In the genomic region with DNA sequence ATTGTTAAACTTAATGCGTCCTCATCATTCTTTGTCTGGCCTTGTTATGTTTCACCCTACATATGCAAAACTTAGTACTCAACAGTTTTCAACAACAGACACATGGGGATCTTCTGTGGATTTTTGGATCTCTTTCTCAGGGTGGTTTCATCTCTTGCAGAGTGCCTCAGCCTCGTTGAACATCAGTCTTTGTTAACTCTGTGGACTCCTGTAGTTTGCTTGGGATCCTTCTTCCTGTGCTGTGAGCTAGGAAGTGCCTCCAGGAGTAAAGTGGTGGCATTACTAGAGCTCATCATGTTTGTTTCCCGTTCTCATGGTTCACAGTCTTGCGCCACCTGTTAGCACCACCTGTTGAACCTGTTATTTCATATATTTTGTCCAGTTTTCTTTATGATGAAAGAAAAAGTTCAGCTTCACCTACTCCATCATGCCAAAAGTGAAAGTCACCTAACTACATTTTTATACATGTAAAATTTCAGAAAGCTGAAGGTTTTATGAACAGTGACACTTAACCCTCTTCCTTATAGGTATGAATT, we compare ENCODE assay signal across 23 cellular contexts. TPM values are rescaled to one million over a fixed set of nuclear protein-coding genes. Genes with fewer than 3 reads are reported as not detected.
DNase-seq lines count a peak whose midpoint lies in the region; ATAC-seq, FAIRE-seq and TF ChIP-seq lines count a peak whose summit lies in the region.
"Had no signal": no experiment of that assay in that cellular context is flagged by ENCODE, and none has a peak within 500 bp of the region (broad histone marks: within the 10 kb centered on the region; RNA-seq: fewer than 3 reads in every experiment).

No MANE protein-coding gene starts in this region.

- DNase-seq in SK-N-SH: no peak
- no peak for DNase-seq in H9
- no peak for DNase-seq in dorsolateral prefrontal cortex
- DNase-seq in mesothelial cell of epicardium (ENCODE audit: low spot score in 2 of 2, unreplicated experiment in 2 of 2): no peak
- no peak for DNase-seq in NCI-H1417 (lab: John Stamatoyannopoulos, UW)
- no peak for DNase-seq in RCC 7860 (ENCODE audit: low spot score)
- DNase-seq in NCI-H1436 (lab: John Stamatoyannopoulos, UW): no peak
- DNase-seq: C1 segment of cervical spinal cord; central memory CD4-positive, alpha-beta T cell; effector CD4-positive, alpha-beta T cell; GOT3; heart left ventricle; kidney; MM.1S; NCI-H1930; Right ventricle myocardium superior; small intestine; stimulated activated CD4-positive, alpha-beta T cell treated with anti-CD3 and anti-CD28 coated beads, Interleukin-4, amount 100 ng/mL, for 4 hours; WERI-Rb-1 had no signal

- H2AK5ac ChIP-seq in H9 (ENCODE audit: insufficient read length, low read length): no peak overlapping the region

- H3K9me3 Mint-ChIP-seq in H9 (peaks cover 4 to 9% of the 10 kb centered on the region in 2 experiments; a peak in 3 of 5 replicates), mesothelial cell of epicardium (peaks cover 13% of the 10 kb centered on the region)

- peak overlapping the region; percentile 0 to 68 (median 36); a peak in 6 of 7 replicates for H3K27ac Mint-ChIP-seq in H9
- peak overlapping the region; percentile 1 for H3K27ac Mint-ChIP-seq in mesothelial cell of epicardium
- H3K27ac Mint-ChIP-seq: activated T-helper 2 cell treated with anti-CD3 and anti-CD28 coated beads, Interferon-gamma antibody, Interleukin-2, Interleukin-4, amounts not matched to agents 10 μg/mL and 5 μg/mL and 100 μg/mL, durations not matched to agents 14 hours and 24 hours and 36 hours had no signal

- no peak overlapping the region for H3T11ph ChIP-seq in H9 (ENCODE audit: low read length)

- no peak overlapping the region for H3K9ac ChIP-seq in SK-N-SH
- H3K9ac ChIP-seq in H9 (ENCODE audit: extremely low read depth, insufficient read length, low read length): no peak overlapping the region

- no peak overlapping the region for H2BK20ac ChIP-seq in H9 (ENCODE audit: low read depth, low read length, poor library complexity, severe bottlenecking)

- CTCF ChIA-PET in SK-N-SH (lab: Yijun Ruan, JAX): interaction anchor here (0.6 to 1.5 kb wide), 2 partner anchors 34 to 239 kb away, joined by 3 to 7 read pairs; no protein-coding TSS in a partner anchor

- 0 out of 3 replicates have a peak, but pooled peaks have one; percentile 25 for ATAC-seq in SK-N-SH treated with all-trans-retinoic acid at 6 μM for 48 hours
- ATAC-seq: heart left ventricle had no signal

- TF ChIP-seq RAD21 in SK-N-SH (IDR thresholded peaks at IDR 0.05; ENCODE audit: low read length): no peak

- H3K4me2 ChIP-seq in SK-N-SH: no peak overlapping the region
- no peak overlapping the region for H3K4me2 ChIP-seq in H9 (ENCODE audit: insufficient read depth, insufficient read length, low read length)

- FAIRE-seq in RCC 7860 (lab: Jason Lieb, UNC): no peak
- FAIRE-seq: kidney, small intestine had no signal

- intact Hi-C loops in dorsolateral prefrontal cortex (cut with DNase I): no loop called here

- no peak overlapping the region for H2BK15ac ChIP-seq in H9 (ENCODE audit: low read depth, low read length)

- H4K8ac ChIP-seq in H9 (replicated peaks; ENCODE audit: insufficient read length, low read depth, low read length): no peak overlapping the region

- no peak overlapping the region for H4K5ac ChIP-seq in H9 (ENCODE audit: insufficient read length, low read depth, low read length)

- peaks cover 33% of the 10 kb centered on the region in 2 experiments for H3K4me1 Mint-ChIP-seq in H9
- peaks cover 7% of the 10 kb centered on the region for H3K4me1 Mint-ChIP-seq in mesothelial cell of epicardium

- H3K79me1 ChIP-seq in H9 (ENCODE audit: insufficient read depth, low read depth, low read length, poor library complexity, severe bottlenecking): no peaks in the 10 kb centered on the region

- TF ChIP-seq CTCF in SK-N-SH (IDR thresholded peaks at IDR 0.05) (no peak), H9 (conservative IDR thresholded peaks at IDR 0.05) (no peak), dorsolateral prefrontal cortex (IDR thresholded peaks at IDR 0.05 in 54 of 56, conservative IDR thresholded peaks at IDR 0.05 in 2 of 56; ENCODE audit: low read depth in 1 of 56, partially characterized antibody in 56 of 56) (no peak), mesothelial cell of epicardium (IDR thresholded peaks at IDR 0.05; ENCODE audit: unreplicated experiment) (no peak)

- no peak overlapping the region for H3K27ac ChIP-seq in SK-N-SH (ENCODE audit: low read depth in 2 of 2, low read length in 1 of 2)
- no peak overlapping the region for H3K27ac ChIP-seq in H9 (ENCODE audit: insufficient read length, low read depth, low read length)
- H3K27ac ChIP-seq in dorsolateral prefrontal cortex: peak overlapping the region in 45 of 59 donors; percentile 4 to 87 (median 54)
- H3K27ac ChIP-seq: heart left ventricle, prostate gland, WERI-Rb-1 had no signal

- WGBS in SK-N-SH (ENCODE audit: low lambda C conversion rate): 80% methylated on average over 4 of the region's 4 CpGs
- WGBS in H9 (ENCODE audit: extremely low coverage, insufficient read length, low lambda C conversion rate): no CpG with 5 or more reads among the region's 4 CpGs

- no peak overlapping the region for H3K56ac ChIP-seq in H9 (ENCODE audit: insufficient read length, low read depth, low read length)

- H3K14ac ChIP-seq in H9 (ENCODE audit: insufficient read depth, low read length): no peak overlapping the region

- no peaks in the 10 kb centered on the region for H3K9me2 ChIP-seq in SK-N-SH

- H3K27me3 ChIP-seq in SK-N-SH (ENCODE audit: insufficient read depth) (no peaks in the 10 kb centered on the region), H9 (ENCODE audit: insufficient read depth, low read length) (no peaks in the 10 kb centered on the region), dorsolateral prefrontal cortex (no peaks in the 10 kb centered on the region)
- H3K27me3 ChIP-seq: heart left ventricle had no signal

- no peak overlapping the region for H3K4me3 ChIP-seq in SK-N-SH (ENCODE audit: low read depth in 2 of 2, low read length in 1 of 2)
- peak overlapping the region in 4 of 59 donors; percentile 2 to 25 (median 10) for H3K4me3 ChIP-seq in dorsolateral prefrontal cortex
- H3K4me3 ChIP-seq: heart left ventricle, prostate gland had no signal

- H2BK120ac ChIP-seq in H9 (ENCODE audit: low read depth, low read length, poor library complexity, severe bottlenecking): no peak overlapping the region

- no peak overlapping the region for H3K4ac ChIP-seq in H9 (ENCODE audit: low read depth, low read length)

- no peak overlapping the region for H2BK5ac ChIP-seq in H9 (ENCODE audit: insufficient read length, low read length)

- H3K4me3 Mint-ChIP-seq in H9 (peak overlapping the region in 1 of 2 experiments; percentile 1; a peak in 2 of 5 replicates), mesothelial cell of epicardium (no peak overlapping the region)

- H2AFZ ChIP-seq in SK-N-SH (ENCODE audit: low read depth) (no peak overlapping the region), H9 (ENCODE audit: low read length) (no peak overlapping the region)

- H2BK12ac ChIP-seq in H9 (ENCODE audit: insufficient read length, low read depth, low read length): no peak overlapping the region

- H4K20me1 ChIP-seq in SK-N-SH (ENCODE audit: insufficient read depth) (peaks cover 50% of the 10 kb centered on the region), H9 (ENCODE audit: control insufficient read depth, insufficient read depth, insufficient read length) (no peaks in the 10 kb centered on the region)

- H3K36me3 Mint-ChIP-seq in H9 (ENCODE audit: insufficient read depth in 1 of 3, low read depth in 3 of 3): peaks cover 20 to 39% (median 36%) of the 10 kb centered on the region in 3 experiments
- H3K36me3 Mint-ChIP-seq in mesothelial cell of epicardium: peaks cover 21% of the 10 kb centered on the region

- H3K27me3 Mint-ChIP-seq in H9 (ENCODE audit: low read depth): no peaks in the 10 kb centered on the region
- H3K27me3 Mint-ChIP-seq in mesothelial cell of epicardium (ENCODE audit: low read depth): no peaks in the 10 kb centered on the region

- H3K36me3 ChIP-seq in SK-N-SH (replicated peaks in 1 of 2; ENCODE audit: control insufficient read depth in 1 of 2, insufficient read depth in 2 of 2, low read length in 1 of 2): peaks cover 7 to 43% of the 10 kb centered on the region in 2 experiments
- H3K36me3 ChIP-seq: prostate gland had no signal

- no peak overlapping the region for H3K23ac ChIP-seq in H9 (ENCODE audit: insufficient read length, low read depth, low read length)

- POLR2A ChIA-PET in SK-N-SH (lab: Yijun Ruan, JAX): no interaction called here

- H3K79me2 ChIP-seq in SK-N-SH (ENCODE audit: insufficient read depth) (peaks cover 100% of the 10 kb centered on the region), H9 (ENCODE audit: insufficient read depth, low read length) (peaks cover 33% of the 10 kb centered on the region)

- no peaks in the 10 kb centered on the region for H3K23me2 ChIP-seq in H9 (ENCODE audit: insufficient read length, low read depth, low read length, poor library complexity, severe bottlenecking)

- TF ChIP-seq EP300 in SK-N-SH (IDR thresholded peaks at IDR 0.05; ENCODE audit: borderline replicate concordance in 1 of 2, low read depth in 1 of 2, low read length in 1 of 2): no peak

- no peak overlapping the region for H3K18ac ChIP-seq in H9 (ENCODE audit: insufficient read length, low read depth, low read length)

- 0 out of 4 replicates have a peak, but pooled peaks cover 0 to 4% of the 10 kb centered on the region in 2 experiments for H3K4me1 ChIP-seq in SK-N-SH (ENCODE audit: control insufficient read depth in 1 of 2, insufficient read depth in 2 of 2, low read depth in 1 of 2, low read length in 1 of 2)
- H3K4me1 ChIP-seq in H9 (ENCODE audit: insufficient read depth, low read length): no peaks in the 10 kb centered on the region; the same call in 1 of the 2 replicates
- H3K4me1 ChIP-seq: prostate gland had no signal

- no peaks in the 10 kb centered on the region for H3K9me3 ChIP-seq in SK-N-SH
- no peaks in the 10 kb centered on the region for H3K9me3 ChIP-seq in H9 (ENCODE audit: control insufficient read depth, low read depth, low read length)
- H3K9me3 ChIP-seq: heart left ventricle, prostate gland had no signal

- H4K91ac ChIP-seq in H9 (ENCODE audit: insufficient read length, low read depth, low read length): no peak overlapping the region

- no peaks in the 10 kb centered on the region for H3F3A ChIP-seq in SK-N-SH (replicated peaks; ENCODE audit: insufficient read depth)

RNA-seq across cellular contexts. Expression of gene NDUFC1, which starts 27.5 kb away (rescaled TPM):
- 75.9 and 101 TPM in 2 replicates for polyA plus RNA-seq in SK-N-SH (2012; rRNA removed)
- 95.9 and 108 TPM in 2 replicates for polyA plus RNA-seq in SK-N-SH (2012; cell fraction: cytosol; rRNA removed)
- polyA plus RNA-seq in SK-N-SH (2012; cell fraction: nucleus; rRNA removed): 34.3 and 43.0 TPM in 2 replicates
- total RNA-seq in H9 (2021): 56.2 and 59.1 TPM in 2 replicates
- 10 to 100 TPM; 32.6 to 75.9 (median 53.6) TPM for total RNA-seq in dorsolateral prefrontal cortex
- total RNA-seq in mesothelial cell of epicardium: 35.2 to 39.1 TPM (median 38.5 TPM) in 3 replicates

RNA-seq across cellular contexts. Expression of gene NAA15, which starts 28.4 kb away (rescaled TPM):
- polyA plus RNA-seq in SK-N-SH (2012; rRNA removed): 7.1 and 7.8 TPM in 2 replicates
- 9.9 and 12.4 TPM in 2 replicates for polyA plus RNA-seq in SK-N-SH (2012; cell fraction: cytosol; rRNA removed)
- 4.2 and 8.4 TPM in 2 replicates for polyA plus RNA-seq in SK-N-SH (2012; cell fraction: nucleus; rRNA removed)
- total RNA-seq in H9 (2021) (115 TPM in 2 replicates), dorsolateral prefrontal cortex (10 to 100 TPM; 28.2 to 47.1 (median 37.9) TPM), mesothelial cell of epicardium (55.1 to 58.5 TPM (median 56.8 TPM) in 3 replicates)

RNA-seq across cellular contexts. Expression of gene MGARP, which starts 49.7 kb away (rescaled TPM):
- 20.3 and 22.9 TPM in 2 replicates for polyA plus RNA-seq in SK-N-SH (2012; rRNA removed)
- 26.7 and 33.6 TPM in 2 replicates for polyA plus RNA-seq in SK-N-SH (2012; cell fraction: cytosol; rRNA removed)
- polyA plus RNA-seq in SK-N-SH (2012; cell fraction: nucleus; rRNA removed): 4.5 and 7.4 TPM in 2 replicates
- total RNA-seq in H9 (2021) (4.0 and 4.3 TPM in 2 replicates), dorsolateral prefrontal cortex (1 to 10 TPM in 114 of 120 experiments, under 1 TPM in 5, not detected in 1; 0.67 to 6.9 (median 2.2) TPM), mesothelial cell of epicardium (0.34 to 0.76 TPM (median 0.69 TPM) in 3 replicates)
- total RNA-seq: activated T-helper 2 cell treated with anti-CD3 and anti-CD28 coated beads, Interferon-gamma antibody, Interleukin-2, Interleukin-4, amounts not matched to agents 10 μg/mL and 5 μg/mL and 100 μg/mL, durations not matched to agents 14 hours and 24 hours and 36 hours; T-helper 1 cell treated with Interleukin-12 subunit alpha and Interleukin-12 subunit beta and Interleukin-4 antibody, amounts not matched to agents 30 ng/mL and 1 ng/mL, for 36 hours had no signal

Comparison
In these comparisons a context has a peak if more than half of its experiments do, and no peak if none do; other contexts are left out.
1. H3K27ac ChIP-seq: peak in dorsolateral prefrontal cortex (45 of 59); none in SK-N-SH (0 of 2) and H9 (single experiment).